In the genomic region with DNA sequence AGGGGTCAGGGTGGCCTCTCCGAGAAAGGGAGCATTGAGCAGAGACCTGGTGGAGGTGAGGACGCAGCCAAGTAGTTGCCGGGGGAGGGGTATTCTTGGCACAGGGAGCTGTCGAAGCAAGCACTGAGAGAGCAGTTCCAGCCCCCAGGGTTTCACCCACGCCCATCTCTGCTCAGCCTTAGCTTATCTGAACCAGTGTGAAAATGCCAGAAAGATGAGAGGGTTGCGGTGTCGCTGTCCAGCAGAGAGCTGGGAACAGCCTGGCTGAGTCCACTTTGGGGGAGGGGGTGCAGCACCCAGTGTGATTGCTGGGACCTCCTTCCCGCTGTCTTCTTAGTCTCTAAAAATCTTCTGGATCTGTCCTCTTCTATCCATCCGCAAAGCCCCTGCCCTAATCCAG, we compare ENCODE assay signal across 19 cellular contexts.
"Had no signal": no experiment of that assay in that cellular context is flagged by ENCODE, and none has a peak within 500 bp of the region (broad histone marks: within the 10 kb centered on the region; RNA-seq: fewer than 3 reads in every experiment).

No MANE protein-coding gene starts in this region.

- DNase-seq: activated B cell treated with CpG ODN at 0.5 μM for 24 hours; activated CD4-positive, alpha-beta T cell treated with anti-CD3 and anti-CD28 coated beads for 48 hours; activated CD8-positive, alpha-beta T cell treated with anti-CD3 and anti-CD28 coated beads for 36 hours; activated effector memory CD4-positive, alpha-beta T cell treated with anti-CD3 and anti-CD28 coated beads, Interleukin-2, amount 50 U/mL, for 16 hours; activated T-cell treated with anti-CD3 and anti-CD28 coated beads, Interleukin-2, amount 50 U/mL, for 48 hours; amniotic stem cell; body of pancreas; central memory CD4-positive, alpha-beta T cell; colonic mucosa; foreskin fibroblast; left lung; mucosa of descending colon; natural killer cell; nucleus accumbens; stimulated activated naive CD8-positive, alpha-beta T cell treated with anti-CD3 and anti-CD28 coated beads, Interleukin-15, Interleukin-2, amounts not matched to agents 100 U/mL and 50 U/mL, for 24 hours had no signal

- H3K27ac Mint-ChIP-seq: activated B cell treated with CpG ODN at 0.5 μM for 24 hours; activated CD8-positive, alpha-beta T cell treated with anti-CD3 and anti-CD28 coated beads for 36 hours; activated naive CD8-positive, alpha-beta T cell; T-helper 1 cell treated with Interleukin-12 subunit alpha and Interleukin-12 subunit beta and Interleukin-4 antibody, amounts not matched to agents 30 μg/mL and 1 μg/mL, for 36 hours; type B pancreatic cell had no signal

- H3K4me1 Mint-ChIP-seq: activated B cell treated with CpG ODN at 0.5 μM for 24 hours had no signal

- H3K4me1 ChIP-seq: body of pancreas, colonic mucosa, left lung had no signal

- H3K4me3 ChIP-seq: body of pancreas, colonic mucosa, left lung, mucosa of descending colon, skin epidermis had no signal

- H3K36me3 ChIP-seq: colonic mucosa, left lung had no signal

- H3K4me3 Mint-ChIP-seq: activated B cell treated with CpG ODN at 0.5 μM for 24 hours; activated CD8-positive, alpha-beta T cell treated with anti-CD3 and anti-CD28 coated beads for 36 hours; activated naive CD8-positive, alpha-beta T cell; natural killer cell; T-helper 1 cell treated with Interleukin-12 subunit alpha and Interleukin-12 subunit beta and Interleukin-4 antibody, amounts not matched to agents 30 μg/mL and 1 μg/mL, for 36 hours; type B pancreatic cell had no signal

- H3K27me3 ChIP-seq: body of pancreas, colonic mucosa had no signal

- ATAC-seq: activated CD8-positive, alpha-beta T cell treated with anti-CD3 and anti-CD28 coated beads for 36 hours; body of pancreas; left lung; mucosa of descending colon; natural killer cell; stimulated activated naive CD8-positive, alpha-beta T cell treated with anti-CD3 and anti-CD28 coated beads, Interleukin-15, Interleukin-2, amounts not matched to agents 100 U/mL and 50 U/mL, for 24 hours had no signal

- H3K36me3 Mint-ChIP-seq: activated naive CD8-positive, alpha-beta T cell; natural killer cell; type B pancreatic cell had no signal

- H3K9me3 Mint-ChIP-seq: activated B cell treated with CpG ODN at 0.5 μM for 24 hours; activated CD8-positive, alpha-beta T cell treated with anti-CD3 and anti-CD28 coated beads for 36 hours; natural killer cell; T-helper 1 cell treated with Interleukin-12 subunit alpha and Interleukin-12 subunit beta and Interleukin-4 antibody, amounts not matched to agents 30 μg/mL and 1 μg/mL, for 36 hours; type B pancreatic cell had no signal

- H3K27ac ChIP-seq: body of pancreas, colonic mucosa, left lung, skin epidermis had no signal

- H3K9me3 ChIP-seq: body of pancreas, colonic mucosa, left lung, mucosa of descending colon had no signal

- H3K27me3 Mint-ChIP-seq: activated CD8-positive, alpha-beta T cell treated with anti-CD3 and anti-CD28 coated beads for 36 hours had no signal
